Comparison of ENCODE assay signal across 2 cellular contexts in genomic region chr6:51001399-51001798, GRCh38.
TF ChIP-seq lines count a peak whose summit lies in the region.

No MANE protein-coding gene starts in this region.

TF ChIP-seq in K562, 482 proteins besides CTCF, POLR2A, EP300 and RAD21 (continued from another document):
- TF ChIP-seq ZNF655 (CRISPR knock-in tag; IDR thresholded peaks at IDR 0.05), result no peak
- TF ChIP-seq HIVEP1 (CRISPR knock-in tag; IDR thresholded peaks at IDR 0.05), result no peak
- no peak for TF ChIP-seq THRB (CRISPR knock-in tag; conservative IDR thresholded peaks at IDR 0.05)
- TF ChIP-seq CBX5 (IDR thresholded peaks at IDR 0.05; ENCODE audit: borderline replicate concordance, low read depth), result no peak
- no peak for TF ChIP-seq ZNF318 (IDR thresholded peaks at IDR 0.05; ENCODE audit: borderline replicate concordance in 1 of 2, low read depth in 1 of 2)
- no peak for TF ChIP-seq CCNT2 (IDR thresholded peaks at IDR 0.05; ENCODE audit: borderline replicate concordance, extremely low read depth, insufficient read length, low read depth, low read length)
- no peak for TF ChIP-seq MED1 (CRISPR knock-in tag; IDR thresholded peaks at IDR 0.05; ENCODE audit: borderline replicate concordance)
- TF ChIP-seq ZNF764 (CRISPR knock-in tag; IDR thresholded peaks at IDR 0.05; ENCODE audit: low read depth), result no peak
- TF ChIP-seq HSF4 (CRISPR knock-in tag; IDR thresholded peaks at IDR 0.05; ENCODE audit: borderline replicate concordance), result no peak
- TF ChIP-seq POLR2H (tag; IDR thresholded peaks at IDR 0.05; ENCODE audit: low read depth), result no peak

TF ChIP-seq in liver, 16 proteins besides CTCF, POLR2A, EP300 and RAD21 (continued from another document):
- TF ChIP-seq HNF4A (conservative IDR thresholded peaks at IDR 0.05) (peak; percentile 30 to 53), HNF4G (IDR thresholded peaks at IDR 0.05) (peak; percentile 27)
TF ChIP-seq in liver: peak in this region for 2.
